ENCODE assay signal across 1 cellular context in the genomic region with DNA sequence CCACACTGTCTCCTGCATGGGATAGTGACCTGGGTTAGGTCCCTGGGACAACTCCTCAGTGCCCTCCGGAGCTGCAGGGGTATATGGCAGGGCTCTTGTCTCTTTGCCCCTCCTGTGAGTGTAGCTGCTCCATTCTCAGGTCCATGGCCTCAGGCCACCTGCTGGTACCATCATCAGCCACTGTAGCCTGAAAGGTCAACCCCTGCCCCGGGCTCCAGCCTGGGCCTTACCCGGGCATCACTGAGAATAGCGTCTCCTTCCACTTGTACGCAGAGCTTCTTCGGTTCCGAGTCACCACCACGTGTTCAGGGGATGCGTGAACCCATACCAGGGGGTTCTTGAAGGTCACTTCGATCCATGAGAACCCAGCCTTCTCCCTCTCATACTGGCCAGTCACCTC.
TF ChIP-seq lines count a peak whose summit lies in the region.

No MANE protein-coding gene starts in this region.

TF ChIP-seq in HepG2, 621 proteins besides CTCF, POLR2A, EP300 and RAD21:
- no peak for TF ChIP-seq TBP (CRISPR knock-in tag; IDR thresholded peaks at IDR 0.05)
- TF ChIP-seq, protein P1, sequence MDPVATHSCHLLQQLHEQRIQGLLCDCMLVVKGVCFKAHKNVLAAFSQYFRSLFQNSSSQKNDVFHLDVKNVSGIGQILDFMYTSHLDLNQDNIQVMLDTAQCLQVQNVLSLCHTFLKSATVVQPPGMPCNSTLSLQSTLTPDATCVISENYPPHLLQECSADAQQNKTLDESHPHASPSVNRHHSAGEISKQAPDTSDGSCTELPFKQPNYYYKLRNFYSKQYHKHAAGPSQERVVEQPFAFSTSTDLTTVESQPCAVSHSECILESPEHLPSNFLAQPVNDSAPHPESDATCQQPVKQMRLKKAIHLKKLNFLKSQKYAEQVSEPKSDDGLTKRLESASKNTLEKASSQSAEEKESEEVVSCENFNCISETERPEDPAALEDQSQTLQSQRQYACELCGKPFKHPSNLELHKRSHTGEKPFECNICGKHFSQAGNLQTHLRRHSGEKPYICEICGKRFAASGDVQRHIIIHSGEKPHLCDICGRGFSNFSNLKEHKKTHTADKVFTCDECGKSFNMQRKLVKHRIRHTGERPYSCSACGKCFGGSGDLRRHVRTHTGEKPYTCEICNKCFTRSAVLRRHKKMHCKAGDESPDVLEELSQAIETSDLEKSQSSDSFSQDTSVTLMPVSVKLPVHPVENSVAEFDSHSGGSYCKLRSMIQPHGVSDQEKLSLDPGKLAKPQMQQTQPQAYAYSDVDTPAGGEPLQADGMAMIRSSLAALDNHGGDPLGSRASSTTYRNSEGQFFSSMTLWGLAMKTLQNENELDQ (CRISPR knock-in tag; IDR thresholded peaks at IDR 0.05; ENCODE audit: borderline replicate concordance): no peak
- TF ChIP-seq, protein P2, sequence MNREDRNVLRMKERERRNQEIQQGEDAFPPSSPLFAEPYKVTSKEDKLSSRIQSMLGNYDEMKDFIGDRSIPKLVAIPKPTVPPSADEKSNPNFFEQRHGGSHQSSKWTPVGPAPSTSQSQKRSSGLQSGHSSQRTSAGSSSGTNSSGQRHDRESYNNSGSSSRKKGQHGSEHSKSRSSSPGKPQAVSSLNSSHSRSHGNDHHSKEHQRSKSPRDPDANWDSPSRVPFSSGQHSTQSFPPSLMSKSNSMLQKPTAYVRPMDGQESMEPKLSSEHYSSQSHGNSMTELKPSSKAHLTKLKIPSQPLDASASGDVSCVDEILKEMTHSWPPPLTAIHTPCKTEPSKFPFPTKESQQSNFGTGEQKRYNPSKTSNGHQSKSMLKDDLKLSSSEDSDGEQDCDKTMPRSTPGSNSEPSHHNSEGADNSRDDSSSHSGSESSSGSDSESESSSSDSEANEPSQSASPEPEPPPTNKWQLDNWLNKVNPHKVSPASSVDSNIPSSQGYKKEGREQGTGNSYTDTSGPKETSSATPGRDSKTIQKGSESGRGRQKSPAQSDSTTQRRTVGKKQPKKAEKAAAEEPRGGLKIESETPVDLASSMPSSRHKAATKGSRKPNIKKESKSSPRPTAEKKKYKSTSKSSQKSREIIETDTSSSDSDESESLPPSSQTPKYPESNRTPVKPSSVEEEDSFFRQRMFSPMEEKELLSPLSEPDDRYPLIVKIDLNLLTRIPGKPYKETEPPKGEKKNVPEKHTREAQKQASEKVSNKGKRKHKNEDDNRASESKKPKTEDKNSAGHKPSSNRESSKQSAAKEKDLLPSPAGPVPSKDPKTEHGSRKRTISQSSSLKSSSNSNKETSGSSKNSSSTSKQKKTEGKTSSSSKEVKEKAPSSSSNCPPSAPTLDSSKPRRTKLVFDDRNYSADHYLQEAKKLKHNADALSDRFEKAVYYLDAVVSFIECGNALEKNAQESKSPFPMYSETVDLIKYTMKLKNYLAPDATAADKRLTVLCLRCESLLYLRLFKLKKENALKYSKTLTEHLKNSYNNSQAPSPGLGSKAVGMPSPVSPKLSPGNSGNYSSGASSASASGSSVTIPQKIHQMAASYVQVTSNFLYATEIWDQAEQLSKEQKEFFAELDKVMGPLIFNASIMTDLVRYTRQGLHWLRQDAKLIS (CRISPR knock-in tag; IDR thresholded peaks at IDR 0.05): no peak
- TF ChIP-seq CBX2 (IDR thresholded peaks at IDR 0.05; ENCODE audit: low read depth, low read length): no peak
- TF ChIP-seq CBX2 (CRISPR knock-in tag; IDR thresholded peaks at IDR 0.05; ENCODE audit: low read depth): no peak
- TF ChIP-seq, protein P3, sequence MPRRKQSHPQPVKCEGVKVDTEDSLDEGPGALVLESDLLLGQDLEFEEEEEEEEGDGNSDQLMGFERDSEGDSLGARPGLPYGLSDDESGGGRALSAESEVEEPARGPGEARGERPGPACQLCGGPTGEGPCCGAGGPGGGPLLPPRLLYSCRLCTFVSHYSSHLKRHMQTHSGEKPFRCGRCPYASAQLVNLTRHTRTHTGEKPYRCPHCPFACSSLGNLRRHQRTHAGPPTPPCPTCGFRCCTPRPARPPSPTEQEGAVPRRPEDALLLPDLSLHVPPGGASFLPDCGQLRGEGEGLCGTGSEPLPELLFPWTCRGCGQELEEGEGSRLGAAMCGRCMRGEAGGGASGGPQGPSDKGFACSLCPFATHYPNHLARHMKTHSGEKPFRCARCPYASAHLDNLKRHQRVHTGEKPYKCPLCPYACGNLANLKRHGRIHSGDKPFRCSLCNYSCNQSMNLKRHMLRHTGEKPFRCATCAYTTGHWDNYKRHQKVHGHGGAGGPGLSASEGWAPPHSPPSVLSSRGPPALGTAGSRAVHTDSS (CRISPR knock-in tag; conservative IDR thresholded peaks at IDR 0.05): no peak
- TF ChIP-seq, protein P4, sequence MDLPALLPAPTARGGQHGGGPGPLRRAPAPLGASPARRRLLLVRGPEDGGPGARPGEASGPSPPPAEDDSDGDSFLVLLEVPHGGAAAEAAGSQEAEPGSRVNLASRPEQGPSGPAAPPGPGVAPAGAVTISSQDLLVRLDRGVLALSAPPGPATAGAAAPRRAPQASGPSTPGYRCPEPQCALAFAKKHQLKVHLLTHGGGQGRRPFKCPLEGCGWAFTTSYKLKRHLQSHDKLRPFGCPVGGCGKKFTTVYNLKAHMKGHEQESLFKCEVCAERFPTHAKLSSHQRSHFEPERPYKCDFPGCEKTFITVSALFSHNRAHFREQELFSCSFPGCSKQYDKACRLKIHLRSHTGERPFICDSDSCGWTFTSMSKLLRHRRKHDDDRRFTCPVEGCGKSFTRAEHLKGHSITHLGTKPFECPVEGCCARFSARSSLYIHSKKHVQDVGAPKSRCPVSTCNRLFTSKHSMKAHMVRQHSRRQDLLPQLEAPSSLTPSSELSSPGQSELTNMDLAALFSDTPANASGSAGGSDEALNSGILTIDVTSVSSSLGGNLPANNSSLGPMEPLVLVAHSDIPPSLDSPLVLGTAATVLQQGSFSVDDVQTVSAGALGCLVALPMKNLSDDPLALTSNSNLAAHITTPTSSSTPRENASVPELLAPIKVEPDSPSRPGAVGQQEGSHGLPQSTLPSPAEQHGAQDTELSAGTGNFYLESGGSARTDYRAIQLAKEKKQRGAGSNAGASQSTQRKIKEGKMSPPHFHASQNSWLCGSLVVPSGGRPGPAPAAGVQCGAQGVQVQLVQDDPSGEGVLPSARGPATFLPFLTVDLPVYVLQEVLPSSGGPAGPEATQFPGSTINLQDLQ (CRISPR knock-in tag; IDR thresholded peaks at IDR 0.05): no peak
- no peak for TF ChIP-seq PITX1 (CRISPR knock-in tag; IDR thresholded peaks at IDR 0.05)
- TF ChIP-seq, protein P5, sequence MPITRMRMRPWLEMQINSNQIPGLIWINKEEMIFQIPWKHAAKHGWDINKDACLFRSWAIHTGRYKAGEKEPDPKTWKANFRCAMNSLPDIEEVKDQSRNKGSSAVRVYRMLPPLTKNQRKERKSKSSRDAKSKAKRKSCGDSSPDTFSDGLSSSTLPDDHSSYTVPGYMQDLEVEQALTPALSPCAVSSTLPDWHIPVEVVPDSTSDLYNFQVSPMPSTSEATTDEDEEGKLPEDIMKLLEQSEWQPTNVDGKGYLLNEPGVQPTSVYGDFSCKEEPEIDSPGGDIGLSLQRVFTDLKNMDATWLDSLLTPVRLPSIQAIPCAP (CRISPR knock-in tag; IDR thresholded peaks at IDR 0.05; ENCODE audit: low read depth): no peak
- TF ChIP-seq, protein P6, sequence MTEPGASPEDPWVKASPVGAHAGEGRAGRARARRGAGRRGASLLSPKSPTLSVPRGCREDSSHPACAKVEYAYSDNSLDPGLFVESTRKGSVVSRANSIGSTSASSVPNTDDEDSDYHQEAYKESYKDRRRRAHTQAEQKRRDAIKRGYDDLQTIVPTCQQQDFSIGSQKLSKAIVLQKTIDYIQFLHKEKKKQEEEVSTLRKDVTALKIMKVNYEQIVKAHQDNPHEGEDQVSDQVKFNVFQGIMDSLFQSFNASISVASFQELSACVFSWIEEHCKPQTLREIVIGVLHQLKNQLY (CRISPR knock-in tag; IDR thresholded peaks at IDR 0.05): no peak
- TF ChIP-seq ZNF264 (CRISPR knock-in tag; IDR thresholded peaks at IDR 0.05): no peak
- TF ChIP-seq, protein P7, sequence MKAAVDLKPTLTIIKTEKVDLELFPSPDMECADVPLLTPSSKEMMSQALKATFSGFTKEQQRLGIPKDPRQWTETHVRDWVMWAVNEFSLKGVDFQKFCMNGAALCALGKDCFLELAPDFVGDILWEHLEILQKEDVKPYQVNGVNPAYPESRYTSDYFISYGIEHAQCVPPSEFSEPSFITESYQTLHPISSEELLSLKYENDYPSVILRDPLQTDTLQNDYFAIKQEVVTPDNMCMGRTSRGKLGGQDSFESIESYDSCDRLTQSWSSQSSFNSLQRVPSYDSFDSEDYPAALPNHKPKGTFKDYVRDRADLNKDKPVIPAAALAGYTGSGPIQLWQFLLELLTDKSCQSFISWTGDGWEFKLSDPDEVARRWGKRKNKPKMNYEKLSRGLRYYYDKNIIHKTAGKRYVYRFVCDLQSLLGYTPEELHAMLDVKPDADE (CRISPR knock-in tag; IDR thresholded peaks at IDR 0.05): no peak
- TF ChIP-seq ZNF589 (CRISPR knock-in tag; conservative IDR thresholded peaks at IDR 0.05): no peak
- TF ChIP-seq, protein P8, sequence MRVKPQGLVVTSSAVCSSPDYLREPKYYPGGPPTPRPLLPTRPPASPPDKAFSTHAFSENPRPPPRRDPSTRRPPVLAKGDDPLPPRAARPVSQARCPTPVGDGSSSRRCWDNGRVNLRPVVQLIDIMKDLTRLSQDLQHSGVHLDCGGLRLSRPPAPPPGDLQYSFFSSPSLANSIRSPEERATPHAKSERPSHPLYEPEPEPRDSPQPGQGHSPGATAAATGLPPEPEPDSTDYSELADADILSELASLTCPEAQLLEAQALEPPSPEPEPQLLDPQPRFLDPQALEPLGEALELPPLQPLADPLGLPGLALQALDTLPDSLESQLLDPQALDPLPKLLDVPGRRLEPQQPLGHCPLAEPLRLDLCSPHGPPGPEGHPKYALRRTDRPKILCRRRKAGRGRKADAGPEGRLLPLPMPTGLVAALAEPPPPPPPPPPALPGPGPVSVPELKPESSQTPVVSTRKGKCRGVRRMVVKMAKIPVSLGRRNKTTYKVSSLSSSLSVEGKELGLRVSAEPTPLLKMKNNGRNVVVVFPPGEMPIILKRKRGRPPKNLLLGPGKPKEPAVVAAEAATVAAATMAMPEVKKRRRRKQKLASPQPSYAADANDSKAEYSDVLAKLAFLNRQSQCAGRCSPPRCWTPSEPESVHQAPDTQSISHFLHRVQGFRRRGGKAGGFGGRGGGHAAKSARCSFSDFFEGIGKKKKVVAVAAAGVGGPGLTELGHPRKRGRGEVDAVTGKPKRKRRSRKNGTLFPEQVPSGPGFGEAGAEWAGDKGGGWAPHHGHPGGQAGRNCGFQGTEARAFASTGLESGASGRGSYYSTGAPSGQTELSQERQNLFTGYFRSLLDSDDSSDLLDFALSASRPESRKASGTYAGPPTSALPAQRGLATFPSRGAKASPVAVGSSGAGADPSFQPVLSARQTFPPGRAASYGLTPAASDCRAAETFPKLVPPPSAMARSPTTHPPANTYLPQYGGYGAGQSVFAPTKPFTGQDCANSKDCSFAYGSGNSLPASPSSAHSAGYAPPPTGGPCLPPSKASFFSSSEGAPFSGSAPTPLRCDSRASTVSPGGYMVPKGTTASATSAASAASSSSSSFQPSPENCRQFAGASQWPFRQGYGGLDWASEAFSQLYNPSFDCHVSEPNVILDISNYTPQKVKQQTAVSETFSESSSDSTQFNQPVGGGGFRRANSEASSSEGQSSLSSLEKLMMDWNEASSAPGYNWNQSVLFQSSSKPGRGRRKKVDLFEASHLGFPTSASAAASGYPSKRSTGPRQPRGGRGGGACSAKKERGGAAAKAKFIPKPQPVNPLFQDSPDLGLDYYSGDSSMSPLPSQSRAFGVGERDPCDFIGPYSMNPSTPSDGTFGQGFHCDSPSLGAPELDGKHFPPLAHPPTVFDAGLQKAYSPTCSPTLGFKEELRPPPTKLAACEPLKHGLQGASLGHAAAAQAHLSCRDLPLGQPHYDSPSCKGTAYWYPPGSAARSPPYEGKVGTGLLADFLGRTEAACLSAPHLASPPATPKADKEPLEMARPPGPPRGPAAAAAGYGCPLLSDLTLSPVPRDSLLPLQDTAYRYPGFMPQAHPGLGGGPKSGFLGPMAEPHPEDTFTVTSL (CRISPR knock-in tag; IDR thresholded peaks at IDR 0.05; ENCODE audit: borderline replicate concordance): no peak
- no peak for TF ChIP-seq SOX5 (CRISPR knock-in tag; IDR thresholded peaks at IDR 0.05; ENCODE audit: borderline replicate concordance)
- TF ChIP-seq ZKSCAN5 (CRISPR knock-in tag; IDR thresholded peaks at IDR 0.05): no peak
- TF ChIP-seq ZBTB7A (CRISPR knock-in tag; IDR thresholded peaks at IDR 0.05): no peak
- TF ChIP-seq TP53 (CRISPR knock-in tag; conservative IDR thresholded peaks at IDR 0.05): no peak
- TF ChIP-seq FOXO1 (CRISPR knock-in tag; IDR thresholded peaks at IDR 0.05): no peak
- TF ChIP-seq KLF6 (CRISPR knock-in tag; IDR thresholded peaks at IDR 0.05): no peak
